8 cellular contexts compared by ENCODE assay signal in genomic region chr12:104957388-104958008, GRCh38. TPM values are rescaled to one million over a fixed set of nuclear protein-coding genes. Genes with fewer than 3 reads are reported as not detected.
DNase-seq lines count a peak whose midpoint lies in the region; ATAC-seq and TF ChIP-seq lines count a peak whose summit lies in the region.

No MANE protein-coding gene starts in this region.

- TF ChIP-seq CTCF in hepatocyte (IDR thresholded peaks at IDR 0.05; ENCODE audit: poor library complexity): no peak
- no peak for TF ChIP-seq CTCF in spleen (IDR thresholded peaks at IDR 0.05 in 8 of 11, conservative IDR thresholded peaks at IDR 0.05 in 3 of 11)
- no peak for TF ChIP-seq CTCF in RWPE1 (conservative IDR thresholded peaks at IDR 0.05; ENCODE audit: low read depth)

- H3K27me3 Mint-ChIP-seq in activated naive CD4-positive, alpha-beta T cell treated with anti-CD3 and anti-CD28 coated beads, Interleukin-2, amount 50 U/mL, for 24 hours: peaks cover 2% of the 10 kb centered on the region

- H3K36me3 ChIP-seq in hepatocyte (replicated peaks; ENCODE audit: insufficient read depth, low read depth) (no peaks in the 10 kb centered on the region), spleen (no peaks in the 10 kb centered on the region)

- DNase-seq in NCI-H748 (lab: John Stamatoyannopoulos, UW; ENCODE audit: unreplicated experiment): peak; percentile 81
- no peak for DNase-seq in hepatocyte (ENCODE audit: low spot score)
- DNase-seq in spleen: no peak
- DNase-seq in NCI-H526 treated with DMSO at 0.1 percent for 48 hours (lab: John Stamatoyannopoulos, UW): no peak
- DNase-seq in RWPE1 (ENCODE audit: low spot score): no peak

- H3K27me3 ChIP-seq in hepatocyte (peaks cover 5% of the 10 kb centered on the region), spleen (replicated peaks in 1 of 7) (peaks cover 0 to 9% (median 0%) of the 10 kb centered on the region in 7 donors)

- no peaks in the 10 kb centered on the region for H3K9me2 ChIP-seq in hepatocyte (replicated peaks; ENCODE audit: insufficient read depth)

- peak overlapping the region; percentile 87 for H3K4me3 Mint-ChIP-seq in activated naive CD4-positive, alpha-beta T cell treated with anti-CD3 and anti-CD28 coated beads, Interleukin-2, amount 50 U/mL, for 24 hours

- WGBS in hepatocyte (ENCODE audit: low lambda C conversion rate, missing lambda C conversion rate): 11% methylated on average over 16 of the region's 37 CpGs
- 2 to 5% (median 4%) methylated on average over 19 to 37 of the region's 37 CpGs for WGBS in spleen, 5 donors

- peak overlapping the region; percentile 42 for H3K27ac Mint-ChIP-seq in activated naive CD4-positive, alpha-beta T cell treated with anti-CD3 and anti-CD28 coated beads, Interleukin-2, amount 50 U/mL, for 24 hours

- peak overlapping the region; percentile 84 for H3K27ac ChIP-seq in hepatocyte
- H3K27ac ChIP-seq in spleen: peak overlapping the region in 5 of 8 donors; percentile 59 to 89 (median 78)
- H3K27ac ChIP-seq in RWPE1: no peak overlapping the region

- H3K9me3 Mint-ChIP-seq in activated naive CD4-positive, alpha-beta T cell treated with anti-CD3 and anti-CD28 coated beads, Interleukin-2, amount 50 U/mL, for 24 hours: no peaks in the 10 kb centered on the region

- H3K4me2 ChIP-seq in hepatocyte: peak overlapping the region; percentile 88

- no peak for TF ChIP-seq POLR2A in spleen (IDR thresholded peaks at IDR 0.05)

- peaks cover 9% of the 10 kb centered on the region for H3K79me2 ChIP-seq in hepatocyte

- peak; percentile 20 for ATAC-seq in HG02588 (IDR thresholded peaks at IDR 0.05; ENCODE audit: unreplicated experiment)

- no peaks in the 10 kb centered on the region for H4K20me1 ChIP-seq in hepatocyte (ENCODE audit: insufficient read depth, poor library complexity, severe bottlenecking)

- POLR2A ChIA-PET in RWPE1 (lab: Yijun Ruan, JAX; ENCODE audit: low non-redundant PET): interaction anchor here (0.6 kb wide), 1 partner anchor 578 kb away, joined by 10 read pairs; no protein-coding TSS in a partner anchor

- H3K4me3 ChIP-seq in GM08714 (ENCODE audit: low read length) (peak overlapping the region; percentile 75), hepatocyte (peak overlapping the region; percentile 99), spleen (peak overlapping the region; percentile 63 to 96 (median 74))

- H3K9me3 ChIP-seq in hepatocyte (ENCODE audit: low read depth) (no peaks in the 10 kb centered on the region), spleen (no peaks in the 10 kb centered on the region)

- H3K4me1 ChIP-seq in hepatocyte (ENCODE audit: insufficient read depth) (peaks cover 19% of the 10 kb centered on the region), spleen (peaks cover 10 to 33% (median 15%) of the 10 kb centered on the region in 6 donors)

- H2AFZ ChIP-seq in hepatocyte: peak overlapping the region; percentile 97

- intact Hi-C loops in spleen (cut with DNase I; ENCODE audit: low total_unique reads): no loop called here

- peaks cover 23% of the 10 kb centered on the region for H3K4me1 Mint-ChIP-seq in activated naive CD4-positive, alpha-beta T cell treated with anti-CD3 and anti-CD28 coated beads, Interleukin-2, amount 50 U/mL, for 24 hours

- H3K36me3 Mint-ChIP-seq in activated naive CD4-positive, alpha-beta T cell treated with anti-CD3 and anti-CD28 coated beads, Interleukin-2, amount 50 U/mL, for 24 hours: no peaks in the 10 kb centered on the region

- CTCF ChIA-PET in RWPE1 (lab: Yijun Ruan, JAX): interaction anchor here (1.0 to 1.7 kb wide), 3 partner anchors 34 to 576 kb away, joined by 3 to 5 read pairs (median 5); no protein-coding TSS in a partner anchor

RNA-seq across cellular contexts. Expression of gene SLC41A2, which starts 0.6 kb away (rescaled TPM):
- total RNA-seq in hepatocyte: 42.8 and 48.2 TPM in 2 replicates
- 8.3 and 8.4 TPM in 2 replicates for polyA plus RNA-seq in hepatocyte
- total RNA-seq in spleen: 10 to 100 TPM in 6 of 7 donors, 1 to 10 TPM in 1; 6.8 to 21.1 (median 13.6) TPM
- 1 to 10 TPM; 1.1 to 1.9 (median 1.5) TPM for polyA plus RNA-seq in spleen

RNA-seq across cellular contexts. Expression of gene NOPCHAP1, which starts 28.6 kb away (rescaled TPM):
- 2.4 and 2.8 TPM in 2 replicates for total RNA-seq in hepatocyte
- 14.0 and 16.2 TPM in 2 replicates for polyA plus RNA-seq in hepatocyte
- total RNA-seq in spleen: 10 to 100 TPM in 3 of 7 donors, 1 to 10 TPM in 4; 2.5 to 15.1 (median 8.6) TPM
- 10 to 100 TPM in 2 of 3 donors, 1 to 10 TPM in 1; 9.5 to 13.1 (median 12.2) TPM for polyA plus RNA-seq in spleen
